Comparison of ENCODE assay signal across 22 cellular contexts in the genomic region with DNA sequence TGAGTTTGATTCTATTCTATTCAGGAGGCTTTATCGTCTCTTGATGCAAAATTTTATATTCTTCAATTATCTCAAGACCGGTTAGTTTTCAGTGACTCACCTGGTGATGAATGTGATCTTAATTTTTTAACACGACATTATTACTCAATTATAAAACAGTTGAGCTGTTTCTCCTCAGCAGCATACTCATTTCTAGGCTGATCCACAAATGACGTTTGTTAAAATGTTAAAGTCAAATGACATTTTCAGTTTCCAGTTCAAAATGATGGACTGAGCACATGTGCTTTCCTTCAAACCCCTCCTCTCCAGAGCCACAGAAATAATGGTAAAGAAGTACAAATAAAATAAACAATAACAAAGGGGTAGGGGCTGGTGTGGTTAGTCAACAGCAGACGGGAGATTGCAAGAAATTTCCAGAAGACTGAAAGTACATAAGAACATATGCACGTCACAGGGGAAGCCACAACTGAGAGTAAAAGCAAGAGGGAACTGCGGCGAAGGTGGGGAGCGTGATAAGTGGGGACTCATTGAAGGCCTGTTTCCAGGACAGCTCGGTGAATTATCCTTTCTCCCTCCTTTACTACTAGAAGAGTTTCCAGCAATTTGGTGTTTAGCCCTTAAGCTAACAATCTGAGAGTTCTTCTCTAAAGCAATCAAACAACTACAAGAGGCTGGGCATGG. TPM values are rescaled to one million over a fixed set of nuclear protein-coding genes. Genes with fewer than 3 reads are reported as not detected.
"Had no signal": no experiment of that assay in that cellular context is flagged by ENCODE, and none has a peak within 500 bp of the region (broad histone marks: within the 10 kb centered on the region; RNA-seq: fewer than 3 reads in every experiment).

No MANE protein-coding gene starts in this region.

- H3K4me3 Mint-ChIP-seq: activated CD4-positive, alpha-beta T cell treated with anti-CD3 and anti-CD28 coated beads, Interleukin-2, amount 10 ng/mL, durations not matched to agents 24 days and 14 days; T-cell had no signal

- H3K36me3 Mint-ChIP-seq: T-cell had no signal

- FAIRE-seq: colon, kidney had no signal

- H3K36me3 ChIP-seq: prostate gland, right atrium auricular region, thoracic aorta, upper lobe of right lung had no signal

- H3K27me3 ChIP-seq: body of pancreas, dorsolateral prefrontal cortex, right atrium auricular region, upper lobe of right lung had no signal

- H3K4me3 ChIP-seq: body of pancreas, dorsolateral prefrontal cortex, prostate gland, right atrium auricular region, thoracic aorta, upper lobe of right lung had no signal

- H3K9me3 Mint-ChIP-seq: activated CD4-positive, alpha-beta T cell treated with anti-CD3 and anti-CD28 coated beads, Interleukin-2, amount 10 ng/mL, durations not matched to agents 24 days and 14 days; T-cell had no signal

- H3K4me1 Mint-ChIP-seq: T-cell had no signal

- DNase-seq: activated CD4-positive, alpha-beta T cell treated with anti-CD3 and anti-CD28 coated beads, Interleukin-2, amount 10 ng/mL, durations not matched to agents 24 days and 14 days; activated CD4-positive, CD25-positive, alpha-beta regulatory T cell; activated naive CD4-positive, alpha-beta T cell; body of pancreas; central memory CD4-positive, alpha-beta T cell; dorsolateral prefrontal cortex; erythroblast; foreskin melanocyte; kidney; SHP77; stimulated activated CD4-positive, alpha-beta T cell treated with anti-CD3 and anti-CD28 coated beads, Interleukin-12 subunit alpha, Interleukin-12 subunit beta, amount 100 ng/mL, for 4 hours; stimulated activated CD4-positive, alpha-beta T cell treated with anti-CD3 and anti-CD28 coated beads, Interleukin-2, amount 100 ng/mL, for 24 hours; T-cell; T-helper 9 cell; upper lobe of right lung had no signal

- H3K27ac Mint-ChIP-seq: activated CD4-positive, alpha-beta T cell treated with anti-CD3 and anti-CD28 coated beads, Interleukin-2, amount 10 ng/mL, durations not matched to agents 24 days and 14 days; T-cell had no signal

- ATAC-seq: body of pancreas, left lobe of liver, SK-N-SH treated with all-trans-retinoic acid at 6 μM for 48 hours, T-cell, upper lobe of right lung had no signal

RNA-seq across cellular contexts. Expression of a gene that starts 10.9 kb away (rescaled TPM):
- total RNA-seq: lung microvascular endothelial cell had no signal
